ENCODE assay signal across 2 cellular contexts in genomic region chr14:104600805-104601204, GRCh38.
TF ChIP-seq lines count a peak whose summit lies in the region.

No MANE protein-coding gene starts in this region.

TF ChIP-seq in SK-N-SH, 30 proteins besides CTCF, POLR2A, EP300 and RAD21 (continued from another document):
- TF ChIP-seq, protein P1, sequence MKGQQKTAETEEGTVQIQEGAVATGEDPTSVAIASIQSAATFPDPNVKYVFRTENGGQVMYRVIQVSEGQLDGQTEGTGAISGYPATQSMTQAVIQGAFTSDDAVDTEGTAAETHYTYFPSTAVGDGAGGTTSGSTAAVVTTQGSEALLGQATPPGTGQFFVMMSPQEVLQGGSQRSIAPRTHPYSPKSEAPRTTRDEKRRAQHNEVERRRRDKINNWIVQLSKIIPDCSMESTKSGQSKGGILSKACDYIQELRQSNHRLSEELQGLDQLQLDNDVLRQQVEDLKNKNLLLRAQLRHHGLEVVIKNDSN (IDR thresholded peaks at IDR 0.05; ENCODE audit: borderline replicate concordance, low read depth): no peak
- TF ChIP-seq, protein P2, sequence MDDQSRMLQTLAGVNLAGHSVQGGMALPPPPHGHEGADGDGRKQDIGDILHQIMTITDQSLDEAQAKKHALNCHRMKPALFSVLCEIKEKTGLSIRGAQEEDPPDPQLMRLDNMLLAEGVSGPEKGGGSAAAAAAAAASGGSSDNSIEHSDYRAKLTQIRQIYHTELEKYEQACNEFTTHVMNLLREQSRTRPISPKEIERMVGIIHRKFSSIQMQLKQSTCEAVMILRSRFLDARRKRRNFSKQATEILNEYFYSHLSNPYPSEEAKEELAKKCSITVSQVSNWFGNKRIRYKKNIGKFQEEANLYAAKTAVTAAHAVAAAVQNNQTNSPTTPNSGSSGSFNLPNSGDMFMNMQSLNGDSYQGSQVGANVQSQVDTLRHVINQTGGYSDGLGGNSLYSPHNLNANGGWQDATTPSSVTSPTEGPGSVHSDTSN (IDR thresholded peaks at IDR 0.05): no peak
- TF ChIP-seq USF2 (IDR thresholded peaks at IDR 0.05; ENCODE audit: borderline replicate concordance, low read depth, low read length) (no peak), CHD2 (IDR thresholded peaks at IDR 0.05; ENCODE audit: low read length, partially characterized antibody) (no peak)

TF ChIP-seq in SK-N-SH treated with all-trans-retinoic acid at 6 μM for 48 hours, 23 proteins besides CTCF, POLR2A, EP300 and RAD21 (continued from another document):
- TF ChIP-seq, protein P3, sequence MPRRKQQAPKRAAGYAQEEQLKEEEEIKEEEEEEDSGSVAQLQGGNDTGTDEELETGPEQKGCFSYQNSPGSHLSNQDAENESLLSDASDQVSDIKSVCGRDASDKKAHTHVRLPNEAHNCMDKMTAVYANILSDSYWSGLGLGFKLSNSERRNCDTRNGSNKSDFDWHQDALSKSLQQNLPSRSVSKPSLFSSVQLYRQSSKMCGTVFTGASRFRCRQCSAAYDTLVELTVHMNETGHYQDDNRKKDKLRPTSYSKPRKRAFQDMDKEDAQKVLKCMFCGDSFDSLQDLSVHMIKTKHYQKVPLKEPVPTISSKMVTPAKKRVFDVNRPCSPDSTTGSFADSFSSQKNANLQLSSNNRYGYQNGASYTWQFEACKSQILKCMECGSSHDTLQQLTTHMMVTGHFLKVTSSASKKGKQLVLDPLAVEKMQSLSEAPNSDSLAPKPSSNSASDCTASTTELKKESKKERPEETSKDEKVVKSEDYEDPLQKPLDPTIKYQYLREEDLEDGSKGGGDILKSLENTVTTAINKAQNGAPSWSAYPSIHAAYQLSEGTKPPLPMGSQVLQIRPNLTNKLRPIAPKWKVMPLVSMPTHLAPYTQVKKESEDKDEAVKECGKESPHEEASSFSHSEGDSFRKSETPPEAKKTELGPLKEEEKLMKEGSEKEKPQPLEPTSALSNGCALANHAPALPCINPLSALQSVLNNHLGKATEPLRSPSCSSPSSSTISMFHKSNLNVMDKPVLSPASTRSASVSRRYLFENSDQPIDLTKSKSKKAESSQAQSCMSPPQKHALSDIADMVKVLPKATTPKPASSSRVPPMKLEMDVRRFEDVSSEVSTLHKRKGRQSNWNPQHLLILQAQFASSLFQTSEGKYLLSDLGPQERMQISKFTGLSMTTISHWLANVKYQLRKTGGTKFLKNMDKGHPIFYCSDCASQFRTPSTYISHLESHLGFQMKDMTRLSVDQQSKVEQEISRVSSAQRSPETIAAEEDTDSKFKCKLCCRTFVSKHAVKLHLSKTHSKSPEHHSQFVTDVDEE (CRISPR knock-in tag; IDR thresholded peaks at IDR 0.05): no peak
- TF ChIP-seq ARNTL (CRISPR knock-in tag; IDR thresholded peaks at IDR 0.05; ENCODE audit: borderline replicate concordance, low read depth) (no peak), CSRNP3 (CRISPR knock-in tag; IDR thresholded peaks at IDR 0.05) (no peak), GLIS3 (CRISPR knock-in tag; IDR thresholded peaks at IDR 0.05) (no peak)
